Comparison of ENCODE assay signal across 8 cellular contexts in genomic region chr5:88666761-88667186, GRCh38.
DNase-seq lines count a peak whose midpoint lies in the region; ATAC-seq and TF ChIP-seq lines count a peak whose summit lies in the region.

No MANE protein-coding gene starts in this region.

- POLR2A ChIA-PET in OCI-LY7 (lab: Charles Lee) = interaction anchor here (0.6 to 2.4 kb wide), 11 partner anchors 9 to 962 kb away, joined by 3 to 16 read pairs (median 4); no protein-coding TSS in a partner anchor

- peaks cover 4% of the 10 kb centered on the region; the same call in 1 of the 2 replicates for H4K20me1 ChIP-seq in OCI-LY7 (ENCODE audit: insufficient read depth, low read length)

- BruUV-seq in OCI-LY7 (replicated peaks; lab: Mats Ljungman, UMichigan) = no TSS peak

- no peaks in the 10 kb centered on the region for H3K36me3 ChIP-seq in OCI-LY7 (ENCODE audit: insufficient read depth, low read length)
- no peaks in the 10 kb centered on the region for H3K36me3 ChIP-seq in skeletal muscle satellite cell (ENCODE audit: insufficient read depth, low read length)

- H3K4me2 ChIP-seq in OCI-LY7 (ENCODE audit: low read length) (peak overlapping the region; percentile 81), skeletal muscle satellite cell (ENCODE audit: low read length) (peak overlapping the region; percentile 72)

- peaks cover 97% of the 10 kb centered on the region for H3K27me3 ChIP-seq in skeletal muscle satellite cell (ENCODE audit: control insufficient read depth, insufficient read depth, low read length)

- H3K9me2 ChIP-seq in OCI-LY7 (ENCODE audit: insufficient read depth, low read length) = no peaks in the 10 kb centered on the region

- intact Hi-C loops in OCI-LY7 (cut with micrococcal nuclease; ENCODE audit: unreplicated experiment) = no loop called here

- peak overlapping the region; percentile 67 for H3K4me3 ChIP-seq in OCI-LY7 (ENCODE audit: low read depth, low read length, poor library complexity, severe bottlenecking)
- H3K4me3 ChIP-seq in skeletal muscle satellite cell (ENCODE audit: low read length) = peak overlapping the region; percentile 34

- no peak overlapping the region for H3K27ac ChIP-seq in OCI-LY7 (ENCODE audit: low read depth, low read length, poor library complexity, severe bottlenecking)

- DNase-seq in OCI-LY7 (ENCODE audit: low spot score) (no peak), erythroblast (lab: John Stamatoyannopoulos, UW) (peak; percentile 36 to 38), putamen (ENCODE audit: low spot score) (no peak), NCI-H82 (lab: John Stamatoyannopoulos, UW) (no peak)
- DNase-seq in NK-92 treated with Interleukin-12 subunit alpha and Interleukin-12 subunit beta, amount 100 ng/mL, for 24 hours (lab: John Stamatoyannopoulos, UW) = no peak

- ATAC-seq in GM18870 (IDR thresholded peaks at IDR 0.05; ENCODE audit: unreplicated experiment) (peak; percentile 43), HG02759 (IDR thresholded peaks at IDR 0.05; ENCODE audit: unreplicated experiment) (peak; percentile 66)

- CTCF ChIA-PET in OCI-LY7 (lab: Charles Lee; ENCODE audit: unreplicated experiment) = no interaction called here

- H3K4me1 ChIP-seq in OCI-LY7 (ENCODE audit: insufficient read depth, low read length, poor library complexity, severe bottlenecking) (peaks cover 28% of the 10 kb centered on the region), skeletal muscle satellite cell (ENCODE audit: control insufficient read depth, insufficient read depth, low read length) (peaks cover 6% of the 10 kb centered on the region)

- TF ChIP-seq CTCF in OCI-LY7 (conservative IDR thresholded peaks at IDR 0.05; ENCODE audit: low read length) = no peak

- no peaks in the 10 kb centered on the region for H3K9me3 ChIP-seq in OCI-LY7 (ENCODE audit: low read length)
- H3K9me3 ChIP-seq in skeletal muscle satellite cell (replicated peaks; ENCODE audit: low read length) = no peaks in the 10 kb centered on the region

- peak overlapping the region; percentile 66; the same call in 1 of the 2 replicates for H2AFZ ChIP-seq in OCI-LY7 (ENCODE audit: low read length)

- no peak overlapping the region for H3K9ac ChIP-seq in skeletal muscle satellite cell (ENCODE audit: low read depth, low read length)

- no peaks in the 10 kb centered on the region for H3K79me2 ChIP-seq in OCI-LY7 (ENCODE audit: insufficient read depth, low read depth, low read length)

- TF ChIP-seq POLR2A in erythroblast (IDR thresholded peaks at IDR 0.05; ENCODE audit: low read length) = no peak

Comparison
In these comparisons a context has a peak if more than half of its experiments do, and no peak if none do; other contexts are left out.
1. DNase-seq: peak in erythroblast (2 of 2); none in OCI-LY7 (single experiment), putamen (single experiment), NCI-H82 (single experiment) and NK-92 treated with Interleukin-12 subunit alpha and Interleukin-12 subunit beta, amount 100 ng/mL, for 24 hours (single experiment).